In genomic region chr13:32390048-32390447, GRCh38 we compare ENCODE assay signal across 19 cellular contexts. TPM values are rescaled to one million over a fixed set of nuclear protein-coding genes. Genes with fewer than 3 reads are reported as not detected.
DNase-seq lines count a peak whose midpoint lies in the region; ATAC-seq and TF ChIP-seq lines count a peak whose summit lies in the region.
"Had no signal": no experiment of that assay in that cellular context is flagged by ENCODE, and none has a peak within 500 bp of the region (broad histone marks: within the 10 kb centered on the region; RNA-seq: fewer than 3 reads in every experiment).

No MANE protein-coding gene starts in this region.

- TF ChIP-seq CTCF in coronary artery (IDR thresholded peaks at IDR 0.05): no peak

- H3K27ac ChIP-seq in coronary artery: no peak overlapping the region
- H3K27ac ChIP-seq: adrenal gland, epithelial cell of prostate, pancreas, spleen, suprapubic skin had no signal

- ATAC-seq in HG02798 (IDR thresholded peaks at IDR 0.05; ENCODE audit: poor library complexity, unreplicated experiment) (peak; percentile 51), T-cell (replicated peaks in 1 of 4) (peak; percentile 51 to 82 (median 62))
- ATAC-seq in activated CD4-positive, CD25-positive, alpha-beta regulatory T cell treated with anti-CD3 and anti-CD28 coated beads, Interleukin-2, amount 50 U/mL, for 24 hours: no peak
- ATAC-seq: HepG2, pancreas had no signal

- H3K27me3 Mint-ChIP-seq in activated naive CD8-positive, alpha-beta T cell: no peaks in the 10 kb centered on the region
- no peaks in the 10 kb centered on the region for H3K27me3 Mint-ChIP-seq in activated naive CD8-positive, alpha-beta T cell treated with anti-CD3 and anti-CD28 coated beads for 36 hours
- no peaks in the 10 kb centered on the region for H3K27me3 Mint-ChIP-seq in T-cell

- no peaks in the 10 kb centered on the region for H3K9me3 Mint-ChIP-seq in activated naive CD8-positive, alpha-beta T cell (ENCODE audit: low read depth)
- no peaks in the 10 kb centered on the region for H3K9me3 Mint-ChIP-seq in activated naive CD8-positive, alpha-beta T cell treated with anti-CD3 and anti-CD28 coated beads for 36 hours
- H3K9me3 Mint-ChIP-seq in T-cell: no peaks in the 10 kb centered on the region

- no peak overlapping the region for H3K27ac Mint-ChIP-seq in activated naive CD8-positive, alpha-beta T cell
- no peak overlapping the region for H3K27ac Mint-ChIP-seq in activated naive CD8-positive, alpha-beta T cell treated with anti-CD3 and anti-CD28 coated beads for 36 hours
- peak overlapping the region in 1 of 2 donors; percentile 52 for H3K27ac Mint-ChIP-seq in T-cell

- H3K4me1 Mint-ChIP-seq in activated naive CD8-positive, alpha-beta T cell (ENCODE audit: low read depth): peaks cover 25% of the 10 kb centered on the region
- H3K4me1 Mint-ChIP-seq in activated naive CD8-positive, alpha-beta T cell treated with anti-CD3 and anti-CD28 coated beads for 36 hours: peaks cover 21% of the 10 kb centered on the region
- peaks cover 9 to 25% (median 17%) of the 10 kb centered on the region in 3 donors for H3K4me1 Mint-ChIP-seq in T-cell

- CTCF ChIA-PET in T-cell (lab: Charles Lee): interaction anchor here in 1 of 2 donors (0.6 kb wide), 1 partner anchor 12 kb away, joined by 3 read pairs; no protein-coding TSS in a partner anchor

- no peak overlapping the region for H3K4me3 ChIP-seq in coronary artery
- H3K4me3 ChIP-seq: adrenal gland, pancreas, spleen, suprapubic skin had no signal

- DNase-seq in activated naive CD8-positive, alpha-beta T cell treated with anti-CD3 and anti-CD28 coated beads for 36 hours: no peak
- DNase-seq in T-cell (no peak), NCI-H2171 (lab: John Stamatoyannopoulos, UW) (no peak), amniotic stem cell (lab: John Stamatoyannopoulos, UW) (no peak), coronary artery (ENCODE audit: low spot score) (no peak)
- DNase-seq: activated CD8-positive, alpha-beta memory T cell treated with anti-CD3 and anti-CD28 coated beads, Interleukin-2, amount 50 U/mL, for 48 hours; adrenal gland; H7; midbrain; NCI-H1092 treated with DMSO at 0.1 percent for 48 hours; NCI-H2227 treated with DMSO at 0.1 percent for 48 hours; pancreas; spleen had no signal

- POLR2A ChIA-PET in T-cell (lab: Charles Lee): interaction anchor here in 1 of 2 donors (0.7 kb wide), 1 partner anchor 1182 kb away, joined by 6 read pairs; no protein-coding TSS in a partner anchor

- peak overlapping the region; percentile 18 for H3K4me3 Mint-ChIP-seq in activated naive CD8-positive, alpha-beta T cell
- H3K4me3 Mint-ChIP-seq in activated naive CD8-positive, alpha-beta T cell treated with anti-CD3 and anti-CD28 coated beads for 36 hours: no peak overlapping the region
- peak overlapping the region in 1 of 3 donors; percentile 4 for H3K4me3 Mint-ChIP-seq in T-cell

- no peaks in the 10 kb centered on the region for H3K36me3 Mint-ChIP-seq in activated naive CD8-positive, alpha-beta T cell
- peaks cover 11% of the 10 kb centered on the region for H3K36me3 Mint-ChIP-seq in activated naive CD8-positive, alpha-beta T cell treated with anti-CD3 and anti-CD28 coated beads for 36 hours
- H3K36me3 Mint-ChIP-seq in T-cell: no peaks in the 10 kb centered on the region

RNA-seq across cellular contexts. Expression of gene N4BP2L1, which starts 37.9 kb away (rescaled TPM):
- total RNA-seq in activated naive CD8-positive, alpha-beta T cell treated with anti-CD3 and anti-CD28 coated beads for 36 hours: 10 to 100 TPM; 14.6 to 15.7 TPM
- 10 to 100 TPM; 37.7 to 59.6 (median 44.0) TPM for total RNA-seq in T-cell

Comparison
In these comparisons a context has a peak if more than half of its experiments do, and no peak if none do; other contexts are left out.
1. ATAC-seq: peak in HG02798 (single experiment) and T-cell (4 of 4); none in activated CD4-positive, CD25-positive, alpha-beta regulatory T cell treated with anti-CD3 and anti-CD28 coated beads, Interleukin-2, amount 50 U/mL, for 24 hours (0 of 2).